7 cellular contexts compared by ENCODE assay signal in the genomic region with DNA sequence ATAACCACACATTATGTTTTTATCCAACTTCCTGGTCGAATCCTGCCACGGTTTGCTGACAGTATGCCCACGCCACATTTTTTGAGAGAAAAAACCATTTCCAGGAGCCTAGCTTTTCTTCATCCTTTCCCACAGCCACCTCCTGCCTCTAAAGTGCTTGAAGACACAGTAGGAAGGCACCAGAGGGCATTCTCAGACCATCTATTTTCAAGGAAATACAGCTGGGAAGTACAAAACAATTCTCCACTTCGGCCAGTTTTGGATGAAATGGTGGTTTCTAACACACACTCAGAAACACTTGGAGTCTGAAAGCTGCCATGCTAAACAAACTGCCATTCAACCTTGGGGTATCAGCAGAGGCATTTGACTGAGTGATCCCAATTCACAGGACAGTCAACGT.
A peak's percentile ranks its signal among the peaks of the same experiment; 100 is the strongest.
DNase-seq lines count a peak whose midpoint lies in the region; ATAC-seq and TF ChIP-seq lines count a peak whose summit lies in the region.

No MANE protein-coding gene starts in this region.

- H4K20me1 ChIP-seq in H9 (ENCODE audit: control insufficient read depth, insufficient read depth, insufficient read length) = no peaks in the 10 kb centered on the region

- H3K9me3 Mint-ChIP-seq in H9 = peaks cover 0 to 3% of the 10 kb centered on the region in 2 experiments; a peak in 1 of 5 replicates

- H3K36me3 Mint-ChIP-seq in H9 (ENCODE audit: insufficient read depth in 1 of 3, low read depth in 3 of 3) = no peaks in the 10 kb centered on the region; a peak in 2 of 7 replicates

- no peak overlapping the region for H3K27ac Mint-ChIP-seq in H9

- H3K79me2 ChIP-seq in H9 (ENCODE audit: insufficient read depth, low read length) = no peaks in the 10 kb centered on the region

- no peak overlapping the region for H2BK20ac ChIP-seq in H9 (ENCODE audit: low read depth, low read length, poor library complexity, severe bottlenecking)

- H3K79me1 ChIP-seq in H9 (ENCODE audit: insufficient read depth, low read depth, low read length, poor library complexity, severe bottlenecking) = no peaks in the 10 kb centered on the region

- no peak for ATAC-seq in foreskin keratinocyte

- no peak overlapping the region for H4K91ac ChIP-seq in H9 (ENCODE audit: insufficient read length, low read depth, low read length)

- H3K4ac ChIP-seq in H9 (ENCODE audit: low read depth, low read length) = no peak overlapping the region

- no peak overlapping the region for H3K4me3 Mint-ChIP-seq in H9

- H3K23me2 ChIP-seq in H9 (ENCODE audit: insufficient read length, low read depth, low read length, poor library complexity, severe bottlenecking) = no peaks in the 10 kb centered on the region

- H3K56ac ChIP-seq in H9 (ENCODE audit: insufficient read length, low read depth, low read length) = no peak overlapping the region

- no peak overlapping the region for H4K8ac ChIP-seq in H9 (replicated peaks; ENCODE audit: insufficient read length, low read depth, low read length)

- no peaks in the 10 kb centered on the region for H3K4me1 ChIP-seq in H9 (ENCODE audit: insufficient read depth, low read length)
- H3K4me1 ChIP-seq in foreskin keratinocyte = peaks cover 14% of the 10 kb centered on the region

- H3K9me3 ChIP-seq in H9 (ENCODE audit: control insufficient read depth, low read depth, low read length) = no peaks in the 10 kb centered on the region

- H2BK15ac ChIP-seq in H9 (ENCODE audit: low read depth, low read length) = no peak overlapping the region

- H4K5ac ChIP-seq in H9 (ENCODE audit: insufficient read length, low read depth, low read length) = no peak overlapping the region

- no peak overlapping the region for H2BK5ac ChIP-seq in H9 (ENCODE audit: insufficient read length, low read length)

- peaks cover 0 to 6% of the 10 kb centered on the region in 2 experiments; a peak in 2 of 4 replicates for H3K4me1 Mint-ChIP-seq in H9

- H3K23ac ChIP-seq in H9 (ENCODE audit: insufficient read length, low read depth, low read length) = no peak overlapping the region

- no peak overlapping the region for H2AK5ac ChIP-seq in H9 (ENCODE audit: insufficient read length, low read length)

- peak overlapping the region; percentile 93 for H2AFZ ChIP-seq in H9 (ENCODE audit: low read length)

- no peak overlapping the region for H3K4me2 ChIP-seq in H9 (ENCODE audit: insufficient read depth, insufficient read length, low read length)

- H3K9ac ChIP-seq in H9 (ENCODE audit: extremely low read depth, insufficient read length, low read length) = no peak overlapping the region

- H3K14ac ChIP-seq in H9 (ENCODE audit: insufficient read depth, low read length) = no peak overlapping the region

- no peaks in the 10 kb centered on the region for H3K27me3 Mint-ChIP-seq in H9 (ENCODE audit: low read depth)

- DNase-seq in H9 (no peak), SK-MEL-5 (ENCODE audit: low read depth, low spot score) (peak; percentile 68), foreskin keratinocyte (peak in 1 of 2 donors; percentile 45), stromal cell of bone marrow (ENCODE audit: low read depth) (peak; percentile 68), NCI-H2171 (lab: John Stamatoyannopoulos, UW) (no peak), NCI-H1930 (lab: John Stamatoyannopoulos, UW) (no peak)
- no peak for DNase-seq in stimulated activated CD4-positive, alpha-beta T cell treated with anti-CD3 and anti-CD28 coated beads, Interleukin-4, amount 100 ng/mL, for 1 hour

- H3K27me3 ChIP-seq in H9 (ENCODE audit: insufficient read depth, low read length) = no peaks in the 10 kb centered on the region
- H3K27me3 ChIP-seq in foreskin keratinocyte = no peaks in the 10 kb centered on the region

- TF ChIP-seq CTCF in H9 (conservative IDR thresholded peaks at IDR 0.05) = peak; percentile 68
- TF ChIP-seq CTCF in foreskin keratinocyte (conservative IDR thresholded peaks at IDR 0.05) = peak; percentile 62

- no CpG with 5 or more reads among the region's 5 CpGs for WGBS in H9 (ENCODE audit: extremely low coverage, insufficient read length, low lambda C conversion rate)

- no peak overlapping the region for H3T11ph ChIP-seq in H9 (ENCODE audit: low read length)

- H3K27ac ChIP-seq in H9 (ENCODE audit: insufficient read length, low read depth, low read length) (no peak overlapping the region), foreskin keratinocyte (peak overlapping the region; percentile 76)

- no peak overlapping the region for H2BK120ac ChIP-seq in H9 (ENCODE audit: low read depth, low read length, poor library complexity, severe bottlenecking)

- no peak overlapping the region for H2BK12ac ChIP-seq in H9 (ENCODE audit: insufficient read length, low read depth, low read length)

- in situ Hi-C loops in SK-MEL-5 (cut with HindIII; ENCODE audit: low pct_unique_long_range_greater_than_20kb, low sequenced_read_pairs) = no loop called here

- H3K18ac ChIP-seq in H9 (ENCODE audit: insufficient read length, low read depth, low read length) = no peak overlapping the region

Comparison
In these comparisons a context has a peak if more than half of its experiments do, and no peak if none do; other contexts are left out.
1. DNase-seq: peak in SK-MEL-5 (single experiment) and stromal cell of bone marrow (single experiment); none in H9 (single experiment), NCI-H2171 (single experiment), NCI-H1930 (0 of 2) and stimulated activated CD4-positive, alpha-beta T cell treated with anti-CD3 and anti-CD28 coated beads, Interleukin-4, amount 100 ng/mL, for 1 hour (single experiment).